In the genomic region with DNA sequence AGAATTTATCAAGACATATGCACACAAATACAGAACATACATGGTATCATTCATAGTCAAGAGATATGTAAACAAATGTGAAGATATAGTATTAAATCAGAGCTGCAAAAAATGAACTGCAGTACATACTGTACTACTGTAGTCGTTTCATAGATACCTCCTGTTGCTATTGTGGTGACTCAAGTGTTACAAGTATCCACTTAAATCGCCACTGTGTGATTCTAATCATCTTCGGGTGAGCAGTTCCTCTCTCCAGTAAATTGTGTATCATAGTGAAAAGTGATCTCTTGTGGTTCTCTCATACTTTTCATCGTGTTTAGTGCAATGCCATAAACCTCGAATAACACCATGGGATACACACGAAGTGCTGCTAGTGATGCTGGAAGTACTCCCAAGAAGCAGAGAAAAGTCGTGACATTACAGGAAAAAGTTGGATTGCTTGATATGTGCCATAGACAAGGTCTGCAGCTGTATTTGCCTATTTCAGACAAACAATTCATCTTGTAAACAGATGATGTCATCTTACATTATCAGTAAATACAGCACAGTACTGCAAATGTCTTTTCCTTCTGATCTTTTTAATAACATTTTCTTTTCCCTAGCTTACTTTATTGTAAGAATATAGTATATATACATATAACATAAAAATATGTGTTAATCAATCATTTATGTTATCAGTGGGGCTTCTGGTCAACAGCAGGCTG, we compare ENCODE assay signal across 16 cellular contexts.
DNase-seq lines count a peak whose midpoint lies in the region; ATAC-seq and TF ChIP-seq lines count a peak whose summit lies in the region.
"Had no signal": no experiment of that assay in that cellular context is flagged by ENCODE, and none has a peak within 500 bp of the region (broad histone marks: within the 10 kb centered on the region; RNA-seq: fewer than 3 reads in every experiment).

No MANE protein-coding gene starts in this region.

- H3K36me3 Mint-ChIP-seq in activated CD4-positive, alpha-beta T cell treated with anti-CD3 and anti-CD28 coated beads, Interleukin-2, amount 10 ng/mL, durations not matched to agents 24 days and 14 days (ENCODE audit: low read depth) = no peaks in the 10 kb centered on the region
- H3K36me3 Mint-ChIP-seq in activated CD4-positive, alpha-beta T cell treated with anti-CD3 and anti-CD28 coated beads for 36 hours (ENCODE audit: low read depth) = no peaks in the 10 kb centered on the region
- H3K36me3 Mint-ChIP-seq: CD8-positive, alpha-beta T cell; natural killer cell treated with Interleukin-12 subunit alpha and Interleukin-12 subunit beta and Interleukin-15 and Interleukin-18, amount 100 ng/mL, for 72 hours had no signal

- peak; percentile 18 for DNase-seq in activated CD4-positive, alpha-beta T cell treated with anti-CD3 and anti-CD28 coated beads, Interleukin-2, amount 10 ng/mL, durations not matched to agents 24 days and 14 days
- no peak for DNase-seq in activated CD4-positive, alpha-beta T cell treated with anti-CD3 and anti-CD28 coated beads for 36 hours
- peak; percentile 16 for DNase-seq in NCI-H1417 treated with DMSO at 0.1 percent for 48 hours (lab: John Stamatoyannopoulos, UW)
- DNase-seq in OCI-M1 (lab: John Stamatoyannopoulos, UW) = peak; percentile 8
- DNase-seq in HCEC 1CT = no peak
- DNase-seq in OCI-M2 (lab: John Stamatoyannopoulos, UW; ENCODE audit: unreplicated experiment) = no peak
- DNase-seq: activated CD4-positive, CD25-positive, alpha-beta regulatory T cell; adrenal gland; caudate nucleus; CD8-positive, alpha-beta T cell; NCI-H146; T-helper 17 cell had no signal

- no peaks in the 10 kb centered on the region for H3F3A ChIP-seq in neural cell (ENCODE audit: insufficient read depth, low read length, poor library complexity, severe bottlenecking)

- no peak overlapping the region for H3K4me2 ChIP-seq in neural cell (ENCODE audit: low read length)

- H3K27ac ChIP-seq in neural cell (ENCODE audit: low read length) = no peak overlapping the region
- H3K27ac ChIP-seq: adrenal gland had no signal

- H3K9me2 ChIP-seq in neural cell (ENCODE audit: insufficient read depth, low read length) = no peaks in the 10 kb centered on the region

- POLR2A ChIA-PET in activated CD4-positive, alpha-beta T cell treated with anti-CD3 and anti-CD28 coated beads for 36 hours (lab: Charles Lee) = no interaction called here

- H3K27me3 Mint-ChIP-seq in activated CD4-positive, alpha-beta T cell treated with anti-CD3 and anti-CD28 coated beads, Interleukin-2, amount 10 ng/mL, durations not matched to agents 24 days and 14 days = peaks cover 7% of the 10 kb centered on the region
- no peaks in the 10 kb centered on the region for H3K27me3 Mint-ChIP-seq in activated CD4-positive, alpha-beta T cell treated with anti-CD3 and anti-CD28 coated beads for 36 hours
- H3K27me3 Mint-ChIP-seq: IgD-negative memory B cell, T-helper 17 cell had no signal

- TF ChIP-seq CTCF in neural cell (IDR thresholded peaks at IDR 0.05; ENCODE audit: poor library complexity, severe bottlenecking) = no peak

- H2AFZ ChIP-seq in neural cell (ENCODE audit: low read depth, low read length) = no peak overlapping the region

- TF ChIP-seq EP300 in neural cell (conservative IDR thresholded peaks at IDR 0.05; ENCODE audit: poor library complexity, severe bottlenecking) = no peak

- H3K27me3 ChIP-seq in neural cell (ENCODE audit: insufficient read depth, low read depth, low read length) = no peaks in the 10 kb centered on the region
- H3K27me3 ChIP-seq: adrenal gland had no signal

- no peak overlapping the region for H3K4me3 ChIP-seq in neural cell (ENCODE audit: low read length)
- H3K4me3 ChIP-seq: adrenal gland had no signal

- no peak overlapping the region for H3K4me3 Mint-ChIP-seq in activated CD4-positive, alpha-beta T cell treated with anti-CD3 and anti-CD28 coated beads, Interleukin-2, amount 10 ng/mL, durations not matched to agents 24 days and 14 days
- no peak overlapping the region for H3K4me3 Mint-ChIP-seq in activated CD4-positive, alpha-beta T cell treated with anti-CD3 and anti-CD28 coated beads for 36 hours
- H3K4me3 Mint-ChIP-seq: CD8-positive, alpha-beta T cell; IgD-negative memory B cell; natural killer cell treated with Interleukin-12 subunit alpha and Interleukin-12 subunit beta and Interleukin-15 and Interleukin-18, amount 100 ng/mL, for 72 hours; T-helper 17 cell had no signal

- no peaks in the 10 kb centered on the region for H4K20me1 ChIP-seq in neural cell (ENCODE audit: insufficient read depth)

- no peak for TF ChIP-seq RAD21 in neural cell (conservative IDR thresholded peaks at IDR 0.05)

- no peak overlapping the region for H3K27ac Mint-ChIP-seq in activated CD4-positive, alpha-beta T cell treated with anti-CD3 and anti-CD28 coated beads, Interleukin-2, amount 10 ng/mL, durations not matched to agents 24 days and 14 days
- no peak overlapping the region for H3K27ac Mint-ChIP-seq in activated CD4-positive, alpha-beta T cell treated with anti-CD3 and anti-CD28 coated beads for 36 hours
- H3K27ac Mint-ChIP-seq: CD8-positive, alpha-beta T cell; natural killer cell treated with Interleukin-12 subunit alpha and Interleukin-12 subunit beta and Interleukin-15 and Interleukin-18, amount 100 ng/mL, for 72 hours; T-helper 17 cell had no signal

- H3K9me3 ChIP-seq in neural cell (ENCODE audit: low read length) = no peaks in the 10 kb centered on the region

- H3K79me2 ChIP-seq in neural cell (replicated peaks; ENCODE audit: insufficient read depth, low read length) = no peaks in the 10 kb centered on the region

- no peaks in the 10 kb centered on the region for H3K9me3 Mint-ChIP-seq in activated CD4-positive, alpha-beta T cell treated with anti-CD3 and anti-CD28 coated beads, Interleukin-2, amount 10 ng/mL, durations not matched to agents 24 days and 14 days
- H3K9me3 Mint-ChIP-seq in activated CD4-positive, alpha-beta T cell treated with anti-CD3 and anti-CD28 coated beads for 36 hours (ENCODE audit: low read depth) = peaks cover 3% of the 10 kb centered on the region

- no peak overlapping the region for H3K9ac ChIP-seq in neural cell (ENCODE audit: low read length)

- no peaks in the 10 kb centered on the region for H3K4me1 Mint-ChIP-seq in activated CD4-positive, alpha-beta T cell treated with anti-CD3 and anti-CD28 coated beads, Interleukin-2, amount 10 ng/mL, durations not matched to agents 24 days and 14 days
- no peaks in the 10 kb centered on the region for H3K4me1 Mint-ChIP-seq in activated CD4-positive, alpha-beta T cell treated with anti-CD3 and anti-CD28 coated beads for 36 hours
- H3K4me1 Mint-ChIP-seq: T-helper 17 cell had no signal

- intact Hi-C loops in activated CD4-positive, alpha-beta T cell treated with anti-CD3 and anti-CD28 coated beads, Interleukin-2, amount 10 ng/mL, durations not matched to agents 24 days and 14 days (cut with micrococcal nuclease) = no loop called here
- intact Hi-C loops in activated CD4-positive, alpha-beta T cell treated with anti-CD3 and anti-CD28 coated beads for 36 hours (cut with DNase I, micrococcal nuclease) = no loop called here

- no peaks in the 10 kb centered on the region for H3K36me3 ChIP-seq in neural cell (ENCODE audit: insufficient read depth, low read length)
- H3K36me3 ChIP-seq: adrenal gland had no signal

- ATAC-seq in activated CD4-positive, alpha-beta T cell treated with anti-CD3 and anti-CD28 coated beads for 36 hours = no peak
- ATAC-seq in HG03280 (IDR thresholded peaks at IDR 0.05; ENCODE audit: unreplicated experiment) = no peak
- ATAC-seq: CD8-positive, alpha-beta T cell; natural killer cell treated with Interleukin-12 subunit alpha and Interleukin-12 subunit beta and Interleukin-15 and Interleukin-18, amount 100 ng/mL, for 72 hours; T-helper 17 cell had no signal

- CTCF ChIA-PET in activated CD4-positive, alpha-beta T cell treated with anti-CD3 and anti-CD28 coated beads for 36 hours (lab: Charles Lee) = interaction anchor here (1.3 kb wide), 1 partner anchor 10 kb away, joined by 5 read pairs; no protein-coding TSS in a partner anchor

TF ChIP-seq in neural cell, 6 proteins besides CTCF, POLR2A, EP300 and RAD21:
- peak; percentile 42 for TF ChIP-seq POLR2AphosphoS5 (IDR thresholded peaks at IDR 0.05)
- no peak for TF ChIP-seq MXI1 (conservative IDR thresholded peaks at IDR 0.05; ENCODE audit: poor library complexity, severe bottlenecking)

Comparison
In these comparisons a context has a peak if more than half of its experiments do, and no peak if none do; other contexts are left out.
1. DNase-seq: peak in activated CD4-positive, alpha-beta T cell treated with anti-CD3 and anti-CD28 coated beads, Interleukin-2, amount 10 ng/mL, durations not matched to agents 24 days and 14 days (single experiment), NCI-H1417 treated with DMSO at 0.1 percent for 48 hours (single experiment) and OCI-M1 (single experiment); none in activated CD4-positive, alpha-beta T cell treated with anti-CD3 and anti-CD28 coated beads for 36 hours (single experiment), HCEC 1CT (single experiment) and OCI-M2 (single experiment).